In genomic region chr20:11332376-11332775, GRCh38 we compare ENCODE assay signal across 21 cellular contexts.
"Had no signal": no experiment of that assay in that cellular context is flagged by ENCODE, and none has a peak within 500 bp of the region (broad histone marks: within the 10 kb centered on the region; RNA-seq: fewer than 3 reads in every experiment).

No MANE protein-coding gene starts in this region.

- H3K27ac Mint-ChIP-seq: activated naive CD8-positive, alpha-beta T cell; activated T-helper 17 cell treated with anti-CD3 and anti-CD28 coated beads, Interleukin-2, amount 50 U/mL, for 72 hours; brain; mesothelial cell of epicardium; naive thymus-derived CD8-positive, alpha-beta T cell; neural progenitor cell; progenitor cell of endocrine pancreas; T-helper 1 cell treated with Interleukin-12 subunit alpha and Interleukin-12 subunit beta and Interleukin-4 antibody, amounts not matched to agents 30 μg/mL and 1 μg/mL, for 36 hours; type B pancreatic cell; WTC11 had no signal

- H3K4me3 Mint-ChIP-seq: activated naive CD8-positive, alpha-beta T cell; activated T-helper 17 cell treated with anti-CD3 and anti-CD28 coated beads, Interleukin-2, amount 50 U/mL, for 72 hours; brain; central memory CD8-positive, alpha-beta T cell; mesothelial cell of epicardium; naive thymus-derived CD8-positive, alpha-beta T cell; neural progenitor cell; T-helper 1 cell treated with Interleukin-12 subunit alpha and Interleukin-12 subunit beta and Interleukin-4 antibody, amounts not matched to agents 30 μg/mL and 1 μg/mL, for 36 hours; type B pancreatic cell; WTC11 had no signal

- H3K4me1 Mint-ChIP-seq: activated T-helper 17 cell treated with anti-CD3 and anti-CD28 coated beads, Interleukin-2, amount 50 U/mL, for 72 hours; central memory CD8-positive, alpha-beta T cell; naive thymus-derived CD8-positive, alpha-beta T cell had no signal

- H3K4me3 ChIP-seq: coronary artery, left lung, neural progenitor cell, thoracic aorta, vagina had no signal

- H3K9me3 ChIP-seq: left lung, thoracic aorta, vagina had no signal

- H2AFZ ChIP-seq: neural progenitor cell had no signal

- ATAC-seq: activated T-helper 17 cell treated with anti-CD3 and anti-CD28 coated beads, Interleukin-2, amount 50 U/mL, for 72 hours; foreskin keratinocyte; left lung; naive thymus-derived CD8-positive, alpha-beta T cell; WTC11 had no signal

- H3K9me3 Mint-ChIP-seq: brain; central memory CD8-positive, alpha-beta T cell; mesothelial cell of epicardium; neural progenitor cell; WTC11 had no signal

- H3K4me2 ChIP-seq: neural progenitor cell had no signal

- H3K27ac ChIP-seq: coronary artery, foreskin keratinocyte, left lung, neural progenitor cell, thoracic aorta, vagina had no signal

- H3K4me1 ChIP-seq: left lung had no signal

- DNase-seq: activated T-cell treated with anti-CD3 and anti-CD28 coated beads, Interleukin-2, amount 50 U/mL, for 1 hour; amygdala; foreskin keratinocyte; left lung; naive thymus-derived CD8-positive, alpha-beta T cell; stimulated activated CD4-positive, alpha-beta T cell treated with anti-CD3 and anti-CD28 coated beads, Interleukin-4, amount 100 ng/mL, for 24 hours; stimulated activated naive CD4-positive, alpha-beta T cell treated with Interleukin-2 at 50 U/mL for 16 hours; T1000 had no signal

- H3K9ac ChIP-seq: neural progenitor cell had no signal

- H3K36me3 ChIP-seq: left lung, neural progenitor cell, thoracic aorta, vagina had no signal

- H3K36me3 Mint-ChIP-seq: activated naive CD8-positive, alpha-beta T cell; brain; mesothelial cell of epicardium; naive thymus-derived CD8-positive, alpha-beta T cell; neural progenitor cell; type B pancreatic cell; WTC11 had no signal

- H3K27me3 ChIP-seq: foreskin keratinocyte, left lung, neural progenitor cell, vagina had no signal

- H3K27me3 Mint-ChIP-seq: activated naive CD8-positive, alpha-beta T cell; activated T-helper 17 cell treated with anti-CD3 and anti-CD28 coated beads, Interleukin-2, amount 50 U/mL, for 72 hours; brain; central memory CD8-positive, alpha-beta T cell; naive thymus-derived CD8-positive, alpha-beta T cell; progenitor cell of endocrine pancreas had no signal
